ENCODE assay signal across 8 cellular contexts in the genomic region with DNA sequence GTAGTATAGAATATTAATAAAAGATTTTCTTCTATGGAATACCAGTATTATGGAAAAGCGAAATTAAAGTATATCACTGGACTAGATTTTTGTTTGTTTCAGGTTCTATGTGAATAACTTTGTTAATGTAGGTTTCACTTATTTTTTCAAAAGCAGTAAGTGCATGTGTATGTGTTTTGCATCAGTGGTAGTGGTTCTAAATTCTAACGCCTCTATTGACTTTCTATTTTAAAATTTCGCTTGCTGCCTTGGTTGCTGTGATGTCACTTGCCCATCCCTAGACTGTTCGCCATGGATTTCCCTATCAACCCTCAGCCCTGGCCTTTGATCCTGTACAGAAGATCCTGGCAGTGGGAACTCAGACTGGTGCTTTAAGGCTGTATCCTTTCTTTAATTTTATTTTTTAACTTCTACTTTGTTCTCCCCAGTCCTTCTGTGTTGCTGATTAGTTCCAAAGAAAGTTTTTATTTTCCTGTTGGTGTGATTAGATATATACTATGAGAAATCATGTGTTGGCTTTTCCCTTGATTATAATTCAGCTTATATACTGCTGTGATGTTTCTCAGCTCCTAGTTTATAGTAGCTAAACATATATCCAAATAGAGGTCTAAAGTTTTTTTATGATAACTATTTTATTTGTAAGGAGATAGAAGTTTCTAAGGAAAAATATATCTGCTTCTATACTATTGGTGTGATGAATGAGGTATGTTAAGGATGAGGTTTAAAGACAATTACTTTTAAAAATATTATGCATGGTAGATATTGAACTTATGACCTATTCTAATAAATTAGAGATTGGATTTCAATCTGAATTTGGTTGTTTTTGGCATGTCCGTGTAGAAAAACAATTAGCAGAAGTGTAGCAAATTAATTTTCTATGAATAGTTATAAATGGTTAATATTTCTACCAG. TPM values are rescaled to one million over a fixed set of nuclear protein-coding genes. Genes with fewer than 3 reads are reported as not detected.
A peak's percentile ranks its signal among the peaks of the same experiment; 100 is the strongest.
DNase-seq lines count a peak whose midpoint lies in the region; ATAC-seq and TF ChIP-seq lines count a peak whose summit lies in the region.

No MANE protein-coding gene starts in this region.

- CTCF ChIA-PET in activated CD8-positive, alpha-beta memory T cell treated with anti-CD3 and anti-CD28 coated beads, Interleukin-2, amount 10 ng/mL, durations not matched to agents 7 days and 5 days (lab: Charles Lee) = no interaction called here

- no peak for TF ChIP-seq CTCF in OCI-LY3 (IDR thresholded peaks at IDR 0.05; ENCODE audit: low read depth, low read length)
- TF ChIP-seq CTCF in dorsolateral prefrontal cortex (IDR thresholded peaks at IDR 0.05 in 54 of 56, conservative IDR thresholded peaks at IDR 0.05 in 2 of 56; ENCODE audit: low read depth in 1 of 56, partially characterized antibody in 56 of 56) = no peak
- no peak for TF ChIP-seq CTCF in osteoblast (IDR thresholded peaks at IDR 0.05; ENCODE audit: extremely low read depth, low read depth, low read length)

- H4K20me1 ChIP-seq in OCI-LY3 (ENCODE audit: insufficient read depth, low read length) (no peaks in the 10 kb centered on the region), osteoblast (ENCODE audit: insufficient read depth, low read length) (peaks cover 13% of the 10 kb centered on the region)

- H3K27ac ChIP-seq in OCI-LY3 (ENCODE audit: low read length) (no peak overlapping the region), dorsolateral prefrontal cortex (peak overlapping the region in 53 of 59 donors; percentile 16 to 99 (median 97)), osteoblast (ENCODE audit: low read depth, low read length) (peak overlapping the region; percentile 54)

- intact Hi-C loops in dorsolateral prefrontal cortex (cut with DNase I) = no loop called here

- H3K9me3 Mint-ChIP-seq in activated CD8-positive, alpha-beta memory T cell treated with anti-CD3 and anti-CD28 coated beads, Interleukin-2, amount 10 ng/mL, durations not matched to agents 7 days and 5 days (ENCODE audit: low read depth) = no peaks in the 10 kb centered on the region

- H3K36me3 ChIP-seq in OCI-LY3 (replicated peaks; ENCODE audit: low read depth, low read length) (no peaks in the 10 kb centered on the region), osteoblast (ENCODE audit: insufficient read depth, low read length) (no peaks in the 10 kb centered on the region)

- no peaks in the 10 kb centered on the region for H3K27me3 ChIP-seq in OCI-LY3 (ENCODE audit: low read depth, low read length)
- H3K27me3 ChIP-seq in dorsolateral prefrontal cortex = no peaks in the 10 kb centered on the region
- H3K27me3 ChIP-seq in osteoblast (ENCODE audit: insufficient read depth, low read length) = no peaks in the 10 kb centered on the region

- H3K4me2 ChIP-seq in OCI-LY3 (ENCODE audit: low read length) (peak overlapping the region; percentile 14), osteoblast (ENCODE audit: insufficient read depth, low read length) (peak overlapping the region; percentile 75)

- H3K9me3 ChIP-seq in OCI-LY3 (ENCODE audit: insufficient read depth, low read length) (no peaks in the 10 kb centered on the region), osteoblast (ENCODE audit: low read depth, low read length) (no peaks in the 10 kb centered on the region)

- H3K4me3 ChIP-seq in OCI-LY3 (ENCODE audit: low read length) (no peak overlapping the region), dorsolateral prefrontal cortex (peak overlapping the region; percentile 66 to 96 (median 84)), osteoblast (ENCODE audit: insufficient read depth, low read length) (peak overlapping the region; percentile 93)

- peaks cover 9% of the 10 kb centered on the region for H3K79me2 ChIP-seq in OCI-LY3 (ENCODE audit: low read length)
- H3K79me2 ChIP-seq in osteoblast (ENCODE audit: insufficient read depth, low read length) = peaks cover 82% of the 10 kb centered on the region

- H3K4me3 Mint-ChIP-seq in activated CD8-positive, alpha-beta memory T cell treated with anti-CD3 and anti-CD28 coated beads, Interleukin-2, amount 10 ng/mL, durations not matched to agents 7 days and 5 days = peak overlapping the region; percentile 88

- no peak for DNase-seq in activated CD8-positive, alpha-beta memory T cell treated with anti-CD3 and anti-CD28 coated beads, Interleukin-2, amount 10 ng/mL, durations not matched to agents 7 days and 5 days
- DNase-seq in activated CD8-positive, alpha-beta memory T cell treated with anti-CD3 and anti-CD28 coated beads, Interleukin-2, amount 50 U/mL, for 48 hours = no peak
- DNase-seq in dorsolateral prefrontal cortex = no peak
- DNase-seq in osteoblast (ENCODE audit: insufficient read length, low spot score, missing footprints) = peak; percentile 83
- DNase-seq in ureter (ENCODE audit: low spot score) = no peak

- H2AFZ ChIP-seq in OCI-LY3 (ENCODE audit: low read depth, low read length) (no peak overlapping the region), osteoblast (ENCODE audit: low read length) (no peak overlapping the region)

- peaks cover 10% of the 10 kb centered on the region for H3K36me3 Mint-ChIP-seq in activated CD8-positive, alpha-beta memory T cell treated with anti-CD3 and anti-CD28 coated beads, Interleukin-2, amount 10 ng/mL, durations not matched to agents 7 days and 5 days

- H3K27me3 Mint-ChIP-seq in activated CD8-positive, alpha-beta memory T cell treated with anti-CD3 and anti-CD28 coated beads, Interleukin-2, amount 10 ng/mL, durations not matched to agents 7 days and 5 days = no peaks in the 10 kb centered on the region

- peaks cover 14% of the 10 kb centered on the region; the same call in 1 of the 2 replicates for H3K4me1 ChIP-seq in OCI-LY3 (ENCODE audit: low read length)
- H3K4me1 ChIP-seq in osteoblast (ENCODE audit: insufficient read depth, low read length) = peaks cover 34% of the 10 kb centered on the region

- ATAC-seq in activated CD8-positive, alpha-beta memory T cell treated with anti-CD3 and anti-CD28 coated beads, Interleukin-2, amount 10 ng/mL, durations not matched to agents 7 days and 5 days = no peak
- ATAC-seq in GM19397 (IDR thresholded peaks at IDR 0.05; ENCODE audit: unreplicated experiment) (no peak), HG02763 (IDR thresholded peaks at IDR 0.05; ENCODE audit: unreplicated experiment) (no peak)

- H3K9ac ChIP-seq in OCI-LY3 (ENCODE audit: low read length) = no peak overlapping the region

- peak overlapping the region; percentile 56 for H3K27ac Mint-ChIP-seq in activated CD8-positive, alpha-beta memory T cell treated with anti-CD3 and anti-CD28 coated beads, Interleukin-2, amount 10 ng/mL, durations not matched to agents 7 days and 5 days

- peaks cover 34% of the 10 kb centered on the region for H3K4me1 Mint-ChIP-seq in activated CD8-positive, alpha-beta memory T cell treated with anti-CD3 and anti-CD28 coated beads, Interleukin-2, amount 10 ng/mL, durations not matched to agents 7 days and 5 days

RNA-seq across cellular contexts. Expression of a gene that starts 1.7 kb away (rescaled TPM):
- 10 to 100 TPM; 16.1 to 22.6 TPM for total RNA-seq in activated CD8-positive, alpha-beta memory T cell treated with anti-CD3 and anti-CD28 coated beads, Interleukin-2, amount 10 ng/mL, durations not matched to agents 7 days and 5 days
- 100 to 1,000 TPM in 61 of 120 experiments, 10 to 100 TPM in 59; 45.2 to 134 (median 101) TPM for total RNA-seq in dorsolateral prefrontal cortex
- 120 and 144 TPM in 2 replicates for total RNA-seq in osteoblast
- total RNA-seq in ureter = 33.8 TPM
